In the genomic region with DNA sequence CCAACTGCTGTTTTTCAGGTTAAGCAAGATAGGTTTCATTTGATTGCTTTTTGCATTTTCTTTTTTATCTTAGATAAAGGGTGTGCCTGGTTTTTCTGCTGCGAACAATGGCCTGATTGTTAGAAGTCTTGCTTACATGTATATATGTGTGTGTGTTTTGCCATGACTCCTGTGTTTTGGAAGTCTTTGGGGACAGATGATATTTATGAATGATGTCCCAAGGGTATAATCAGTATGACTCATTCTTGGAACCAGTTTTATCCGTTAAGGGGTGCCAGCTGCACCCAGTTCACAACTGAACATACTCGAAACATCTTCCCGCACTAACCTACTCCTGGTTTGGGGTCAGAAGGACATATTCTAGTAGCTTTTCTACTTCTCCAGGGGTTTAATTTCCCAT, we compare ENCODE assay signal across 12 cellular contexts.
DNase-seq lines count a peak whose midpoint lies in the region; ATAC-seq and TF ChIP-seq lines count a peak whose summit lies in the region.
"Had no signal": no experiment of that assay in that cellular context is flagged by ENCODE, and none has a peak within 500 bp of the region (broad histone marks: within the 10 kb centered on the region; RNA-seq: fewer than 3 reads in every experiment).

No MANE protein-coding gene starts in this region.

- 11% methylated on average over 4 of the region's 4 CpGs for WGBS in SK-N-SH (ENCODE audit: low lambda C conversion rate)
- WGBS in suprapubic skin = 54% methylated on average over 4 of the region's 4 CpGs

- no peak overlapping the region for H3K4me3 Mint-ChIP-seq in activated CD8-positive, alpha-beta memory T cell treated with anti-CD3 and anti-CD28 coated beads, Interleukin-2, amount 10 ng/mL, durations not matched to agents 7 days and 5 days

- peaks cover 28% of the 10 kb centered on the region for H3K4me1 Mint-ChIP-seq in activated CD8-positive, alpha-beta memory T cell treated with anti-CD3 and anti-CD28 coated beads, Interleukin-2, amount 10 ng/mL, durations not matched to agents 7 days and 5 days

- H3K36me3 Mint-ChIP-seq in activated CD8-positive, alpha-beta memory T cell treated with anti-CD3 and anti-CD28 coated beads, Interleukin-2, amount 10 ng/mL, durations not matched to agents 7 days and 5 days = peaks cover 12% of the 10 kb centered on the region

- TF ChIP-seq CTCF in SK-N-SH (IDR thresholded peaks at IDR 0.05) (no peak), suprapubic skin (IDR thresholded peaks at IDR 0.05) (no peak)

- H3K27ac ChIP-seq in SK-N-SH (ENCODE audit: low read depth in 2 of 2, low read length in 1 of 2) = peak overlapping the region; percentile 11 to 75; a peak in 3 of 4 replicates
- peak overlapping the region; percentile 64 for H3K27ac ChIP-seq in suprapubic skin
- H3K27ac ChIP-seq: cardiac muscle cell had no signal

- H3K9me2 ChIP-seq in SK-N-SH = no peaks in the 10 kb centered on the region

- no peak for DNase-seq in activated CD8-positive, alpha-beta memory T cell treated with anti-CD3 and anti-CD28 coated beads, Interleukin-2, amount 10 ng/mL, durations not matched to agents 7 days and 5 days
- DNase-seq in activated CD8-positive, alpha-beta memory T cell treated with anti-CD3 and anti-CD28 coated beads for 24 hours = no peak
- no peak for DNase-seq in SK-N-SH
- DNase-seq in fibroblast of gingiva (ENCODE audit: low read depth) = peak; percentile 60
- DNase-seq in suprapubic skin (ENCODE audit: low spot score in 2 of 2) = no peak
- no peak for DNase-seq in GDM1 (lab: John Stamatoyannopoulos, UW)
- no peak for DNase-seq in activated gamma-delta T cell (lab: John Stamatoyannopoulos, UW)
- DNase-seq: activated CD8-positive, alpha-beta memory T cell treated with anti-CD3 and anti-CD28 coated beads, Interleukin-2, amount 50 U/mL, for 48 hours; BE2C; stimulated activated CD4-positive, alpha-beta T cell treated with anti-CD3 and anti-CD28 coated beads, Interleukin-4, amount 100 ng/mL, for 4 hours had no signal

- H3K36me3 ChIP-seq in SK-N-SH (replicated peaks in 1 of 2; ENCODE audit: control insufficient read depth in 1 of 2, insufficient read depth in 2 of 2, low read length in 1 of 2) = no peaks in the 10 kb centered on the region
- no peaks in the 10 kb centered on the region for H3K36me3 ChIP-seq in suprapubic skin
- H3K36me3 ChIP-seq: BE2C, cardiac muscle cell had no signal

- H3K4me1 ChIP-seq in SK-N-SH (ENCODE audit: control insufficient read depth in 1 of 2, insufficient read depth in 2 of 2, low read depth in 1 of 2, low read length in 1 of 2) (peaks cover 0 to 20% of the 10 kb centered on the region in 2 experiments; a peak in 3 of 4 replicates), suprapubic skin (peaks cover 34% of the 10 kb centered on the region)
- H3K4me1 ChIP-seq: BE2C had no signal

- 0 out of 2 replicates have a peak overlapping the region, but pooled peaks have one; percentile 52 for H2AFZ ChIP-seq in SK-N-SH (ENCODE audit: low read depth)

- CTCF ChIA-PET in activated CD8-positive, alpha-beta memory T cell treated with anti-CD3 and anti-CD28 coated beads, Interleukin-2, amount 10 ng/mL, durations not matched to agents 7 days and 5 days (lab: Charles Lee) = no interaction called here
- CTCF ChIA-PET in SK-N-SH (lab: Yijun Ruan, JAX) = no interaction called here

- H3K9me3 ChIP-seq in SK-N-SH (no peaks in the 10 kb centered on the region), suprapubic skin (no peaks in the 10 kb centered on the region)
- H3K9me3 ChIP-seq: BE2C had no signal

- H3K27ac Mint-ChIP-seq in activated CD8-positive, alpha-beta memory T cell treated with anti-CD3 and anti-CD28 coated beads, Interleukin-2, amount 10 ng/mL, durations not matched to agents 7 days and 5 days = peak overlapping the region; percentile 65

- H3K27me3 ChIP-seq in SK-N-SH (ENCODE audit: insufficient read depth) = no peaks in the 10 kb centered on the region
- H3K27me3 ChIP-seq in suprapubic skin = no peaks in the 10 kb centered on the region
- H3K27me3 ChIP-seq: cardiac muscle cell had no signal

- peak overlapping the region; percentile 65; the same call in 1 of the 2 replicates for H3K4me2 ChIP-seq in SK-N-SH

- POLR2A ChIA-PET in SK-N-SH (lab: Yijun Ruan, JAX) = no interaction called here

- H3K4me3 ChIP-seq in SK-N-SH (ENCODE audit: low read depth in 2 of 2, low read length in 1 of 2) (no peak overlapping the region), suprapubic skin (no peak overlapping the region)
- H3K4me3 ChIP-seq: cardiac muscle cell had no signal

- ATAC-seq in activated CD8-positive, alpha-beta memory T cell treated with anti-CD3 and anti-CD28 coated beads, Interleukin-2, amount 10 ng/mL, durations not matched to agents 7 days and 5 days = no peak
- no peak for ATAC-seq in HG03039 (IDR thresholded peaks at IDR 0.05; ENCODE audit: unreplicated experiment)

- peaks cover under 1% of the 10 kb centered on the region for H3K27me3 Mint-ChIP-seq in activated CD8-positive, alpha-beta memory T cell treated with anti-CD3 and anti-CD28 coated beads, Interleukin-2, amount 10 ng/mL, durations not matched to agents 7 days and 5 days

- H4K20me1 ChIP-seq in SK-N-SH (ENCODE audit: insufficient read depth) = no peaks in the 10 kb centered on the region

- no peak for TF ChIP-seq POLR2A in suprapubic skin (IDR thresholded peaks at IDR 0.05)

- no peaks in the 10 kb centered on the region for H3K79me2 ChIP-seq in SK-N-SH (ENCODE audit: insufficient read depth)

- peaks cover 10% of the 10 kb centered on the region for H3K9me3 Mint-ChIP-seq in activated CD8-positive, alpha-beta memory T cell treated with anti-CD3 and anti-CD28 coated beads, Interleukin-2, amount 10 ng/mL, durations not matched to agents 7 days and 5 days (ENCODE audit: low read depth)

- 0 out of 4 replicates have a peak, but pooled peaks of 1 of the 2 experiments have one; percentile 6 for TF ChIP-seq EP300 in SK-N-SH (IDR thresholded peaks at IDR 0.05; ENCODE audit: borderline replicate concordance in 1 of 2, low read depth in 1 of 2, low read length in 1 of 2)
- no peak for TF ChIP-seq EP300 in suprapubic skin (IDR thresholded peaks at IDR 0.05)

- peak overlapping the region; percentile 26; the same call in 1 of the 2 replicates for H3K9ac ChIP-seq in SK-N-SH

- no peak for TF ChIP-seq RAD21 in SK-N-SH (IDR thresholded peaks at IDR 0.05; ENCODE audit: low read length)

- H3F3A ChIP-seq in SK-N-SH (replicated peaks; ENCODE audit: insufficient read depth) = peaks cover 3% of the 10 kb centered on the region

TF ChIP-seq in SK-N-SH, 30 proteins besides CTCF, POLR2A, EP300 and RAD21 (continues in another document):
- TF ChIP-seq JUND (IDR thresholded peaks at IDR 0.05) = peak; percentile 61
- peak; percentile 47; the same call in 1 of the 2 replicates for TF ChIP-seq FOSL2 (IDR thresholded peaks at IDR 0.05; ENCODE audit: borderline replicate concordance, low read depth)
- TF ChIP-seq TCF12 (IDR thresholded peaks at IDR 0.05) = 0 out of 2 replicates have a peak, but pooled peaks have one; percentile 11
- TF ChIP-seq, protein P1, sequence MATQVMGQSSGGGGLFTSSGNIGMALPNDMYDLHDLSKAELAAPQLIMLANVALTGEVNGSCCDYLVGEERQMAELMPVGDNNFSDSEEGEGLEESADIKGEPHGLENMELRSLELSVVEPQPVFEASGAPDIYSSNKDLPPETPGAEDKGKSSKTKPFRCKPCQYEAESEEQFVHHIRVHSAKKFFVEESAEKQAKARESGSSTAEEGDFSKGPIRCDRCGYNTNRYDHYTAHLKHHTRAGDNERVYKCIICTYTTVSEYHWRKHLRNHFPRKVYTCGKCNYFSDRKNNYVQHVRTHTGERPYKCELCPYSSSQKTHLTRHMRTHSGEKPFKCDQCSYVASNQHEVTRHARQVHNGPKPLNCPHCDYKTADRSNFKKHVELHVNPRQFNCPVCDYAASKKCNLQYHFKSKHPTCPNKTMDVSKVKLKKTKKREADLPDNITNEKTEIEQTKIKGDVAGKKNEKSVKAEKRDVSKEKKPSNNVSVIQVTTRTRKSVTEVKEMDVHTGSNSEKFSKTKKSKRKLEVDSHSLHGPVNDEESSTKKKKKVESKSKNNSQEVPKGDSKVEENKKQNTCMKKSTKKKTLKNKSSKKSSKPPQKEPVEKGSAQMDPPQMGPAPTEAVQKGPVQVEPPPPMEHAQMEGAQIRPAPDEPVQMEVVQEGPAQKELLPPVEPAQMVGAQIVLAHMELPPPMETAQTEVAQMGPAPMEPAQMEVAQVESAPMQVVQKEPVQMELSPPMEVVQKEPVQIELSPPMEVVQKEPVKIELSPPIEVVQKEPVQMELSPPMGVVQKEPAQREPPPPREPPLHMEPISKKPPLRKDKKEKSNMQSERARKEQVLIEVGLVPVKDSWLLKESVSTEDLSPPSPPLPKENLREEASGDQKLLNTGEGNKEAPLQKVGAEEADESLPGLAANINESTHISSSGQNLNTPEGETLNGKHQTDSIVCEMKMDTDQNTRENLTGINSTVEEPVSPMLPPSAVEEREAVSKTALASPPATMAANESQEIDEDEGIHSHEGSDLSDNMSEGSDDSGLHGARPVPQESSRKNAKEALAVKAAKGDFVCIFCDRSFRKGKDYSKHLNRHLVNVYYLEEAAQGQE (IDR thresholded peaks at IDR 0.05; ENCODE audit: low read depth, low read length) = no peak
- peak; percentile 54 for TF ChIP-seq NFIC (IDR thresholded peaks at IDR 0.05; ENCODE audit: borderline replicate concordance)
- TF ChIP-seq RFX5 (IDR thresholded peaks at IDR 0.05; ENCODE audit: low read length) = no peak
- TF ChIP-seq RCOR1 (IDR thresholded peaks at IDR 0.05; ENCODE audit: low read length) = no peak
- TF ChIP-seq IRF3 (IDR thresholded peaks at IDR 0.05; ENCODE audit: low read depth, low read length) = no peak
- TF ChIP-seq, protein P2, sequence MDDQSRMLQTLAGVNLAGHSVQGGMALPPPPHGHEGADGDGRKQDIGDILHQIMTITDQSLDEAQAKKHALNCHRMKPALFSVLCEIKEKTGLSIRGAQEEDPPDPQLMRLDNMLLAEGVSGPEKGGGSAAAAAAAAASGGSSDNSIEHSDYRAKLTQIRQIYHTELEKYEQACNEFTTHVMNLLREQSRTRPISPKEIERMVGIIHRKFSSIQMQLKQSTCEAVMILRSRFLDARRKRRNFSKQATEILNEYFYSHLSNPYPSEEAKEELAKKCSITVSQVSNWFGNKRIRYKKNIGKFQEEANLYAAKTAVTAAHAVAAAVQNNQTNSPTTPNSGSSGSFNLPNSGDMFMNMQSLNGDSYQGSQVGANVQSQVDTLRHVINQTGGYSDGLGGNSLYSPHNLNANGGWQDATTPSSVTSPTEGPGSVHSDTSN (IDR thresholded peaks at IDR 0.05) = peak; percentile 54; the same call in 1 of the 2 replicates
- no peak for TF ChIP-seq CHD2 (IDR thresholded peaks at IDR 0.05; ENCODE audit: low read length, partially characterized antibody)
